2 cellular contexts compared by ENCODE assay signal in genomic region chr22:39309881-39310714, GRCh38.
A peak's percentile ranks its signal among the peaks of the same experiment; 100 is the strongest.
TF ChIP-seq lines count a peak whose summit lies in the region.

No MANE protein-coding gene starts in this region.

TF ChIP-seq in HepG2, 621 proteins besides CTCF, POLR2A, EP300 and RAD21 (continues in another document):
- TF ChIP-seq CEBPB (IDR thresholded peaks at IDR 0.05; ENCODE audit: borderline replicate concordance, low read depth, low read length) (0 out of 2 replicates have a peak, but pooled peaks have one; percentile 2), GFI1 (CRISPR knock-in tag; IDR thresholded peaks at IDR 0.05; ENCODE audit: borderline replicate concordance) (no peak), ZNF556 (CRISPR knock-in tag; IDR thresholded peaks at IDR 0.05; ENCODE audit: borderline replicate concordance) (0 out of 2 replicates have a peak, but pooled peaks have one; percentile 25), ARNTL (CRISPR knock-in tag; IDR thresholded peaks at IDR 0.05) (0 out of 2 replicates have a peak, but pooled peaks have one; percentile 4), MIER3 (CRISPR knock-in tag; IDR thresholded peaks at IDR 0.05; ENCODE audit: borderline replicate concordance) (no peak), THAP8 (CRISPR knock-in tag; IDR thresholded peaks at IDR 0.05; ENCODE audit: borderline replicate concordance) (no peak), ZNF709 (CRISPR knock-in tag; IDR thresholded peaks at IDR 0.05) (0 out of 2 replicates have a peak, but pooled peaks have one; percentile 35), ZBTB40 (IDR thresholded peaks at IDR 0.05) (no peak), ZBTB40 (CRISPR knock-in tag; IDR thresholded peaks at IDR 0.05) (no peak)
- TF ChIP-seq, protein P1, sequence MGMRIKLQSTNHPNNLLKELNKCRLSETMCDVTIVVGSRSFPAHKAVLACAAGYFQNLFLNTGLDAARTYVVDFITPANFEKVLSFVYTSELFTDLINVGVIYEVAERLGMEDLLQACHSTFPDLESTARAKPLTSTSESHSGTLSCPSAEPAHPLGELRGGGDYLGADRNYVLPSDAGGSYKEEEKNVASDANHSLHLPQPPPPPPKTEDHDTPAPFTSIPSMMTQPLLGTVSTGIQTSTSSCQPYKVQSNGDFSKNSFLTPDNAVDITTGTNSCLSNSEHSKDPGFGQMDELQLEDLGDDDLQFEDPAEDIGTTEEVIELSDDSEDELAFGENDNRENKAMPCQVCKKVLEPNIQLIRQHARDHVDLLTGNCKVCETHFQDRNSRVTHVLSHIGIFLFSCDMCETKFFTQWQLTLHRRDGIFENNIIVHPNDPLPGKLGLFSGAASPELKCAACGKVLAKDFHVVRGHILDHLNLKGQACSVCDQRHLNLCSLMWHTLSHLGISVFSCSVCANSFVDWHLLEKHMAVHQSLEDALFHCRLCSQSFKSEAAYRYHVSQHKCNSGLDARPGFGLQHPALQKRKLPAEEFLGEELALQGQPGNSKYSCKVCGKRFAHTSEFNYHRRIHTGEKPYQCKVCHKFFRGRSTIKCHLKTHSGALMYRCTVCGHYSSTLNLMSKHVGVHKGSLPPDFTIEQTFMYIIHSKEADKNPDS (CRISPR knock-in tag; IDR thresholded peaks at IDR 0.05): 0 out of 2 replicates have a peak, but pooled peaks have one; percentile 3

TF ChIP-seq in SK-N-SH, 30 proteins besides CTCF, POLR2A, EP300 and RAD21:
- TF ChIP-seq TEAD4 (IDR thresholded peaks at IDR 0.05; ENCODE audit: borderline replicate concordance, insufficient read depth): no peak
- TF ChIP-seq POLR2AphosphoS5 (IDR thresholded peaks at IDR 0.05; ENCODE audit: low read depth, low read length): 0 out of 2 replicates have a peak, but pooled peaks have one; percentile 8
